ENCODE assay signal across 18 cellular contexts in the genomic region with DNA sequence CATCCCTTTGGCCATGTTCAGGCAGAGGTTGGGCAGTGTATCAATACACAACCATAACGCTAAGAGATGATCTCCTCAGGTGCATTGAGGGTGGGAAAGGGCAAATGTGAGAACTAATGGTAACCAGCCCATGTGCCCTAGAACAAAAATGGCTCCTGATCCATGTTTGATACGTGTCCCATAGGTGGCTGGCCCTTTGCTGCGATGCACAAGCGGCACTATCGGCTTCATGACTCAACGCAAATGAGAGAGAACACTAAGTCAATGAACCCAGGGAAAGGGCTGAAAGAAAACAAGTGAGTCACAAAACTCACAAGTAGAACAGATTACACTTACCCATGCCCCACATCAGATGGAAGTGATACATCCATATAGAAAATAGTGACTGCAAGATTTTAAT.
DNase-seq lines count a peak whose midpoint lies in the region; ATAC-seq and TF ChIP-seq lines count a peak whose summit lies in the region.
"Had no signal": no experiment of that assay in that cellular context is flagged by ENCODE, and none has a peak within 500 bp of the region (broad histone marks: within the 10 kb centered on the region; RNA-seq: fewer than 3 reads in every experiment).

No MANE protein-coding gene starts in this region.

- H3K36me3 Mint-ChIP-seq in Calu3 (ENCODE audit: insufficient read depth, unreplicated experiment): no peaks in the 10 kb centered on the region

- no peaks in the 10 kb centered on the region for H3K27me3 ChIP-seq in Panc1 (ENCODE audit: control insufficient read depth, insufficient read depth, low read length)
- H3K27me3 ChIP-seq in neuronal stem cell (ENCODE audit: control insufficient read depth in 3 of 3, insufficient read depth in 3 of 3, low read depth in 1 of 3, low read length in 3 of 3): no peaks in the 10 kb centered on the region
- H3K27me3 ChIP-seq in esophagus muscularis mucosa: no peaks in the 10 kb centered on the region
- H3K27me3 ChIP-seq in effector memory CD4-positive, alpha-beta T cell (replicated peaks; ENCODE audit: control insufficient read depth, insufficient read depth, low read length, poor library complexity, severe bottlenecking): no peaks in the 10 kb centered on the region
- H3K27me3 ChIP-seq: right atrium auricular region, SJCRH30 had no signal

- H3K4me3 ChIP-seq in Panc1 (ENCODE audit: low read depth in 2 of 2, low read length in 2 of 2) (no peak overlapping the region), neuronal stem cell (ENCODE audit: low read length in 2 of 2) (no peak overlapping the region), esophagus muscularis mucosa (no peak overlapping the region)
- H3K4me3 ChIP-seq in effector memory CD4-positive, alpha-beta T cell (ENCODE audit: insufficient read depth, low read depth, low read length, poor library complexity, severe bottlenecking): no peak overlapping the region
- H3K4me3 ChIP-seq: right atrium auricular region, SJCRH30 had no signal

- TF ChIP-seq EP300 in esophagus muscularis mucosa (IDR thresholded peaks at IDR 0.05): no peak

- no peak overlapping the region for H2BK15ac ChIP-seq in neuronal stem cell (ENCODE audit: low read length)

- DNase-seq in Calu3: no peak
- DNase-seq in Panc1 (ENCODE audit: low read depth, low spot score): peak; percentile 68
- peak; percentile 76 for DNase-seq in dermis blood vessel endothelial cell
- no peak for DNase-seq in neuronal stem cell (ENCODE audit: low spot score)
- DNase-seq in NCI-H774 (lab: John Stamatoyannopoulos, UW): no peak
- DNase-seq in left lobe of liver (ENCODE audit: low spot score): no peak
- DNase-seq in esophagus muscularis mucosa (ENCODE audit: extremely low spot score): no peak
- no peak for DNase-seq in effector memory CD4-positive, alpha-beta T cell
- DNase-seq: activated T-cell treated with anti-CD3 and anti-CD28 coated beads, Interleukin-2, amount 50 U/mL, for 4 hours; amygdala; foreskin melanocyte; NCI-H1092 treated with DMSO at 0.1 percent for 48 hours; NCI-H2171; SJCRH30; stimulated activated CD8-positive, alpha-beta memory T cell treated with anti-CD3 and anti-CD28 coated beads, Interleukin-4, amount 100 ng/mL, for 48 hours had no signal

- H3K9me3 ChIP-seq in Panc1 (ENCODE audit: control insufficient read depth, insufficient read depth, low read depth, low read length): peaks cover 22% of the 10 kb centered on the region; the same call in 1 of the 2 replicates
- H3K9me3 ChIP-seq in neuronal stem cell (replicated peaks in 1 of 2; ENCODE audit: control insufficient read depth in 2 of 2, insufficient read depth in 1 of 2, low read depth in 1 of 2, low read length in 2 of 2): peaks cover 0 to 26% of the 10 kb centered on the region in 2 donors
- peaks cover 0 to 6% (median 0%) of the 10 kb centered on the region in 4 donors for H3K9me3 ChIP-seq in esophagus muscularis mucosa
- no peaks in the 10 kb centered on the region for H3K9me3 ChIP-seq in effector memory CD4-positive, alpha-beta T cell (ENCODE audit: control insufficient read depth, low read length)
- H3K9me3 ChIP-seq: SJCRH30 had no signal

- no peaks in the 10 kb centered on the region for H3K79me1 ChIP-seq in neuronal stem cell (ENCODE audit: low read depth, low read length)

- H2BK120ac ChIP-seq in neuronal stem cell (ENCODE audit: low read depth, low read length): no peak overlapping the region

- H3K4ac ChIP-seq in neuronal stem cell (ENCODE audit: low read length): no peak overlapping the region

- ATAC-seq in Panc1: peak; percentile 84
- no peak for ATAC-seq in left lobe of liver
- ATAC-seq: activated T-cell treated with anti-CD3 and anti-CD28 coated beads, Interleukin-2, amount 50 U/mL, for 4 hours; natural killer cell treated with Interleukin-12 subunit alpha and Interleukin-12 subunit beta and Interleukin-15 and Interleukin-18, amount 100 ng/mL, for 72 hours had no signal

- no peak for TF ChIP-seq POLR2A in esophagus muscularis mucosa (IDR thresholded peaks at IDR 0.05; ENCODE audit: low read depth)

- no peak overlapping the region for H3K14ac ChIP-seq in neuronal stem cell (ENCODE audit: low read length)

- no peak overlapping the region for H3K4me2 ChIP-seq in neuronal stem cell (ENCODE audit: insufficient read depth, low read length, poor library complexity, severe bottlenecking)

- H3K4me1 ChIP-seq in Panc1 (ENCODE audit: control insufficient read depth, insufficient read depth, low read length) (peaks cover 29% of the 10 kb centered on the region), neuronal stem cell (ENCODE audit: control insufficient read depth in 2 of 2, insufficient read depth in 1 of 2, low read depth in 1 of 2, low read length in 2 of 2) (peaks cover 18 to 33% of the 10 kb centered on the region in 2 donors), esophagus muscularis mucosa (no peaks in the 10 kb centered on the region)
- H3K4me1 ChIP-seq in effector memory CD4-positive, alpha-beta T cell (ENCODE audit: control insufficient read depth, insufficient read depth, low read length, poor library complexity, severe bottlenecking): no peaks in the 10 kb centered on the region
- H3K4me1 ChIP-seq: right atrium auricular region, SJCRH30 had no signal

- no peak overlapping the region for H2AK5ac ChIP-seq in neuronal stem cell (ENCODE audit: low read depth, low read length)

- BruUV-seq in Calu3 (replicated peaks; lab: Mats Ljungman, UMichigan) (no TSS peak), Panc1 (replicated peaks; lab: Mats Ljungman, UMichigan) (no TSS peak)

- H3K27ac ChIP-seq in Panc1 (ENCODE audit: low read length) (peak overlapping the region; percentile 96), neuronal stem cell (replicated peaks; ENCODE audit: low read length) (peak overlapping the region; percentile 94), esophagus muscularis mucosa (replicated peaks in 1 of 4) (no peak overlapping the region)
- H3K27ac ChIP-seq in effector memory CD4-positive, alpha-beta T cell (ENCODE audit: insufficient read depth, low read length, poor library complexity, severe bottlenecking): no peak overlapping the region
- H3K27ac ChIP-seq: right atrium auricular region, SJCRH30 had no signal

- TF ChIP-seq CTCF in Calu3 (IDR thresholded peaks at IDR 0.05; ENCODE audit: unreplicated experiment) (no peak), Panc1 (IDR thresholded peaks at IDR 0.05) (no peak), esophagus muscularis mucosa (IDR thresholded peaks at IDR 0.05) (no peak)

- H3K23ac ChIP-seq in neuronal stem cell (ENCODE audit: low read depth, low read length, poor library complexity): no peak overlapping the region

- intact Hi-C loops in Calu3 (cut with micrococcal nuclease; ENCODE audit: unreplicated experiment): no loop called here
- intact Hi-C loops in Panc1 (cut with micrococcal nuclease; ENCODE audit: unreplicated experiment): no loop called here
- intact Hi-C loops in esophagus muscularis mucosa (cut with DNase I): no loop called here

- H4K8ac ChIP-seq in neuronal stem cell (ENCODE audit: low read depth, low read length): no peak overlapping the region

- H3K36me3 ChIP-seq in Panc1 (ENCODE audit: control insufficient read depth, insufficient read depth, low read length) (no peaks in the 10 kb centered on the region; the same call in 1 of the 2 replicates), neuronal stem cell (replicated peaks in 1 of 2; ENCODE audit: control insufficient read depth in 2 of 2, insufficient read depth in 2 of 2, low read length in 2 of 2) (peaks cover 0 to under 1% of the 10 kb centered on the region in 2 donors), esophagus muscularis mucosa (no peaks in the 10 kb centered on the region)
- no peaks in the 10 kb centered on the region for H3K36me3 ChIP-seq in effector memory CD4-positive, alpha-beta T cell (ENCODE audit: control insufficient read depth, insufficient read depth, low read length)
- H3K36me3 ChIP-seq: right atrium auricular region, SJCRH30 had no signal

- H2AFZ ChIP-seq in neuronal stem cell (ENCODE audit: low read length): no peak overlapping the region

- H3K9ac ChIP-seq in neuronal stem cell (ENCODE audit: low read depth, low read length, poor library complexity): no peak overlapping the region

- peak overlapping the region; percentile 16 for H3K18ac ChIP-seq in neuronal stem cell (ENCODE audit: low read length)

- H2BK5ac ChIP-seq in neuronal stem cell (ENCODE audit: low read length): no peak overlapping the region

- no CpG with 5 or more reads among the region's 6 CpGs for WGBS in neuronal stem cell (ENCODE audit: extremely low coverage in 2 of 2, insufficient read length in 2 of 2, insufficient replicate concordance in 1 of 2), 2 donors
- WGBS in esophagus muscularis mucosa: 94% methylated on average over 6 of the region's 6 CpGs

- in situ Hi-C loops in Panc1 (cut with HindIII; ENCODE audit: low pct_unique_long_range_greater_than_20kb, low sequenced_read_pairs): no loop called here

- no peak overlapping the region for H4K91ac ChIP-seq in neuronal stem cell (ENCODE audit: low read depth, low read length, poor library complexity)

- CTCF ChIA-PET in Calu3 (lab: Charles Lee) (no interaction called here), Panc1 (lab: Charles Lee) (no interaction called here)

- POLR2A ChIA-PET in Panc1 (lab: Charles Lee): no interaction called here

- no peak overlapping the region for H3K4me3 Mint-ChIP-seq in Calu3 (ENCODE audit: low read depth, unreplicated experiment)
- H3K4me3 Mint-ChIP-seq: activated T-cell treated with anti-CD3 and anti-CD28 coated beads, Interleukin-2, amount 50 U/mL, for 4 hours; dendritic cell treated with granulocyte-macrophage colony-stimulating factor and Interleukin-4, amounts not matched to agents 40 ng/mL and 50 ng/mL, for 4 days; natural killer cell treated with Interleukin-12 subunit alpha and Interleukin-12 subunit beta and Interleukin-15 and Interleukin-18, amount 100 ng/mL, for 72 hours had no signal

- peaks cover 9% of the 10 kb centered on the region for H3K4me1 Mint-ChIP-seq in Calu3 (ENCODE audit: low read depth, unreplicated experiment)

- no peaks in the 10 kb centered on the region for H3K27me3 Mint-ChIP-seq in Calu3 (ENCODE audit: unreplicated experiment)
- H3K27me3 Mint-ChIP-seq: dendritic cell treated with granulocyte-macrophage colony-stimulating factor and Interleukin-4, amounts not matched to agents 40 ng/mL and 50 ng/mL, for 4 days; natural killer cell treated with Interleukin-12 subunit alpha and Interleukin-12 subunit beta and Interleukin-15 and Interleukin-18, amount 100 ng/mL, for 72 hours had no signal

- H2BK12ac ChIP-seq in neuronal stem cell (ENCODE audit: low read length): peak overlapping the region; percentile 89

- H3K9me3 Mint-ChIP-seq in Calu3 (ENCODE audit: low read depth, unreplicated experiment): no peaks in the 10 kb centered on the region

- peak overlapping the region; percentile 31 for H3K27ac Mint-ChIP-seq in Calu3 (ENCODE audit: unreplicated experiment)
- H3K27ac Mint-ChIP-seq: dendritic cell treated with granulocyte-macrophage colony-stimulating factor and Interleukin-4, amounts not matched to agents 40 ng/mL and 50 ng/mL, for 4 days; natural killer cell treated with Interleukin-12 subunit alpha and Interleukin-12 subunit beta and Interleukin-15 and Interleukin-18, amount 100 ng/mL, for 72 hours had no signal

Comparison
In these comparisons a context has a peak if more than half of its experiments do, and no peak if none do; other contexts are left out.
1. DNase-seq: peak in Panc1 (single experiment) and dermis blood vessel endothelial cell (single experiment); none in Calu3 (single experiment), neuronal stem cell (single experiment), NCI-H774 (single experiment), left lobe of liver (single experiment), esophagus muscularis mucosa (single experiment) and effector memory CD4-positive, alpha-beta T cell (0 of 3).
2. H3K27ac ChIP-seq: peak in Panc1 (single experiment) and neuronal stem cell (single experiment); none in esophagus muscularis mucosa (0 of 4) and effector memory CD4-positive, alpha-beta T cell (single experiment).